In the genomic region with DNA sequence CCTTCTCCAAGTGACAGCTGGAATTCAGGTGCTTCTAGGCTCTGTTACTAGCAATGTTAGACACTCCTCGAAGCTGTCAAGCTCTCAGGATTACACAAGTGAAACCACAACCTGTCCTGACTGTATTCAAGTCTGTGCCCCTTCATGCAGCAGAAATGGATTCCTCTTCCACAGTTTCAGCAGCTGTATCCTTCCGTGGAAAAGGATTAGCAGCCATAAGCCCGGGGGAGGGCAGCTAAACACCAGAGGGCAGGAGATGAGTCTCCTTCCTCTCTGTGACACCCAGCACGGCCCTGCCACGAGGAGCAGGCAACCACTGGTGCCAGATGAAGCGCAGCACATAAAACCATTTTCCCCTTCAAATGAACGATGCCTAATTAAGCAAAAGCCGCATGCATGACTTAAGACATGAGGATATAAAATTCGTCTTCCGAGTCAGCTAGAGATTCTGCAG, we compare ENCODE assay signal across 8 cellular contexts. TPM values are rescaled to one million over a fixed set of nuclear protein-coding genes. Genes with fewer than 3 reads are reported as not detected.
DNase-seq lines count a peak whose midpoint lies in the region; ATAC-seq and TF ChIP-seq lines count a peak whose summit lies in the region.

No MANE protein-coding gene starts in this region.

- no peaks in the 10 kb centered on the region for H3K36me3 ChIP-seq in lung (ENCODE audit: control insufficient read depth in 2 of 2, insufficient read depth in 2 of 2, low read length in 2 of 2)

- H3K27ac ChIP-seq in lung (ENCODE audit: low read depth in 1 of 2, low read length in 1 of 2), result peak overlapping the region in 1 of 2 donors; percentile 90

- peak overlapping the region; percentile 83 for H3K4me3 Mint-ChIP-seq in activated CD4-positive, alpha-beta T cell treated with anti-CD3 and anti-CD28 coated beads, Interleukin-2, amount 10 ng/mL, durations not matched to agents 7 days and 5 days

- H3K36me3 Mint-ChIP-seq in activated CD4-positive, alpha-beta T cell treated with anti-CD3 and anti-CD28 coated beads, Interleukin-2, amount 10 ng/mL, durations not matched to agents 7 days and 5 days (ENCODE audit: low read depth), result peaks cover 21% of the 10 kb centered on the region

- DNase-seq in GM12864 (ENCODE audit: low read depth) (no peak), NCI-H2171 treated with DMSO at 0.1 percent for 48 hours (lab: John Stamatoyannopoulos, UW) (peak; percentile 85), dermis blood vessel endothelial cell (peak; percentile 66), lung (ENCODE audit: low spot score) (peak; percentile 52)
- peak; percentile 64 for DNase-seq in activated CD4-positive, alpha-beta T cell treated with anti-CD3 and anti-CD28 coated beads, Interleukin-2, amount 10 ng/mL, durations not matched to agents 7 days and 5 days
- peak; percentile 24 for DNase-seq in stimulated activated CD8-positive, alpha-beta memory T cell treated with anti-CD3 and anti-CD28 coated beads, Interleukin-12 subunit alpha, Interleukin-12 subunit beta, amount 100 ng/mL, for 4 hours (ENCODE audit: low read depth)

- POLR2A ChIA-PET in activated CD4-positive, alpha-beta T cell treated with anti-CD3 and anti-CD28 coated beads, Interleukin-2, amount 10 ng/mL, durations not matched to agents 7 days and 5 days (lab: Charles Lee), result no interaction called here

- H3K4me3 ChIP-seq in GM12864 (ENCODE audit: low read depth, low read length) (peak overlapping the region; percentile 64), lung (peak overlapping the region; percentile 84)

- ATAC-seq in lung (ENCODE audit: insufficient read depth, low FRiP score), result peak; percentile 20
- ATAC-seq in GM21515 (IDR thresholded peaks at IDR 0.05; ENCODE audit: unreplicated experiment), result no peak
- ATAC-seq in HG03565 (IDR thresholded peaks at IDR 0.05; ENCODE audit: unreplicated experiment), result no peak

- TF ChIP-seq CTCF in GM12864 (IDR thresholded peaks at IDR 0.05; ENCODE audit: low read depth, low read length, missing control alignments), result no peak
- TF ChIP-seq CTCF in lung (IDR thresholded peaks at IDR 0.05; ENCODE audit: control extremely low read depth, extremely low read depth), result peak; percentile 6

- 2 to 6% methylated on average over 10 of the region's 10 CpGs for WGBS in lung, 2 donors

- no peaks in the 10 kb centered on the region for H3K27me3 ChIP-seq in lung (ENCODE audit: control insufficient read depth, insufficient read depth)

- CTCF ChIA-PET in activated CD4-positive, alpha-beta T cell treated with anti-CD3 and anti-CD28 coated beads, Interleukin-2, amount 10 ng/mL, durations not matched to agents 7 days and 5 days (lab: Charles Lee), result interaction anchor here (0.8 to 5.7 kb wide), 16 partner anchors 9 to 191 kb away, joined by 3 to 45 read pairs (median 6); no protein-coding TSS in a partner anchor

- H3K27me3 Mint-ChIP-seq in activated CD4-positive, alpha-beta T cell treated with anti-CD3 and anti-CD28 coated beads, Interleukin-2, amount 10 ng/mL, durations not matched to agents 7 days and 5 days, result no peaks in the 10 kb centered on the region

- H3K9me3 Mint-ChIP-seq in activated CD4-positive, alpha-beta T cell treated with anti-CD3 and anti-CD28 coated beads, Interleukin-2, amount 10 ng/mL, durations not matched to agents 7 days and 5 days, result peaks cover 8% of the 10 kb centered on the region

- no peaks in the 10 kb centered on the region for H3K9me3 ChIP-seq in lung (ENCODE audit: control insufficient read depth in 2 of 2, insufficient read depth in 1 of 2, low read length in 1 of 2)

- H3K27ac Mint-ChIP-seq in activated CD4-positive, alpha-beta T cell treated with anti-CD3 and anti-CD28 coated beads, Interleukin-2, amount 10 ng/mL, durations not matched to agents 7 days and 5 days, result peak overlapping the region; percentile 88

- H3K4me1 ChIP-seq in lung (ENCODE audit: control insufficient read depth in 2 of 2, insufficient read depth in 2 of 2, low read length in 2 of 2), result peaks cover 0 to 11% of the 10 kb centered on the region in 2 donors

- H3K4me1 Mint-ChIP-seq in activated CD4-positive, alpha-beta T cell treated with anti-CD3 and anti-CD28 coated beads, Interleukin-2, amount 10 ng/mL, durations not matched to agents 7 days and 5 days, result peaks cover 55% of the 10 kb centered on the region

RNA-seq across cellular contexts. Expression of a gene that starts 1.2 kb away (rescaled TPM):
- total RNA-seq in activated CD4-positive, alpha-beta T cell treated with anti-CD3 and anti-CD28 coated beads, Interleukin-2, amount 10 ng/mL, durations not matched to agents 7 days and 5 days, result 10 to 100 TPM; 36.3 to 36.8 TPM
- total RNA-seq in dermis blood vessel endothelial cell (9.9 and 13.7 TPM in 2 replicates), lung (100 to 1,000 TPM in 1 of 2 donors, 10 to 100 TPM in 1; 71.1 to 149 TPM)
- polyA plus RNA-seq in lung, result 10 to 100 TPM; 31.1 to 57.7 TPM
